ENCODE assay signal across 22 cellular contexts in genomic region chr2:197799072-197799471, GRCh38.
A peak's percentile ranks its signal among the peaks of the same experiment; 100 is the strongest.
DNase-seq lines count a peak whose midpoint lies in the region; FAIRE-seq and TF ChIP-seq lines count a peak whose summit lies in the region.
"Had no signal": no experiment of that assay in that cellular context is flagged by ENCODE, and none has a peak within 500 bp of the region (broad histone marks: within the 10 kb centered on the region; RNA-seq: fewer than 3 reads in every experiment).

No MANE protein-coding gene starts in this region.

- no peak for FAIRE-seq in D721Med (lab: Jason Lieb, UNC)
- FAIRE-seq: GM12892, H1, HepG2 had no signal

- TF ChIP-seq CTCF in D721Med (IDR thresholded peaks at IDR 0.05; ENCODE audit: insufficient read depth, missing control alignments), result no peak

- DNase-seq in NCI-H1417 (lab: John Stamatoyannopoulos, UW) (peak in 2 of 3 experiments; percentile 15 to 73), NCI-H1417 treated with DMSO at 0.1 percent for 48 hours (lab: John Stamatoyannopoulos, UW) (no peak), NCI-H1092 treated with DMSO at 0.1 percent for 48 hours (lab: John Stamatoyannopoulos, UW) (peak; percentile 32), NCI-H69 (lab: John Stamatoyannopoulos, UW) (peak; percentile 76), retina (peak; percentile 34), SIG-M5 treated with dmso at 0.1 percent for 504 hours (lab: John Stamatoyannopoulos, UW; ENCODE audit: unreplicated experiment) (no peak), D721Med (ENCODE audit: insufficient read length, low spot score) (no peak), GM03348 (ENCODE audit: low spot score) (no peak)
- DNase-seq: 8988T; Caco-2; CD4-positive, alpha-beta T cell; DMS53; EL; KG1; MV-4-11; NCI-H1436 treated with DMSO at 0.1 percent for 48 hours; NCI-H774; PC-9; SIG-M5 had no signal

Comparison
In these comparisons a context has a peak if more than half of its experiments do, and no peak if none do; other contexts are left out.
1. DNase-seq: peak in NCI-H1417 (2 of 3), NCI-H1092 treated with DMSO at 0.1 percent for 48 hours (single experiment), NCI-H69 (single experiment) and retina (single experiment); none in NCI-H1417 treated with DMSO at 0.1 percent for 48 hours (single experiment), SIG-M5 treated with dmso at 0.1 percent for 504 hours (single experiment), D721Med (single experiment) and GM03348 (single experiment).